ENCODE assay signal across 9 cellular contexts in genomic region chr11:73388241-73389133, GRCh38. TPM values are rescaled to one million over a fixed set of nuclear protein-coding genes. Genes with fewer than 3 reads are reported as not detected.
DNase-seq lines count a peak whose midpoint lies in the region; ATAC-seq, FAIRE-seq and TF ChIP-seq lines count a peak whose summit lies in the region.
"Had no signal": no experiment of that assay in that cellular context is flagged by ENCODE, and none has a peak within 500 bp of the region (broad histone marks: within the 10 kb centered on the region; RNA-seq: fewer than 3 reads in every experiment).

No MANE protein-coding gene starts in this region.

- H3K4me1 ChIP-seq in mammary epithelial cell (ENCODE audit: insufficient read depth, low read length) (peaks cover 18% of the 10 kb centered on the region), kidney (ENCODE audit: control insufficient read depth in 1 of 2, insufficient read depth in 1 of 2, low read depth in 1 of 2, low read length in 2 of 2) (peaks cover 0 to 7% of the 10 kb centered on the region in 2 donors), upper lobe of right lung (peaks cover 40% of the 10 kb centered on the region)

- intact Hi-C loops in MCF 10A (cut with micrococcal nuclease) = no loop called here
- intact Hi-C loops in mammary epithelial cell (cut with micrococcal nuclease) = no loop called here
- intact Hi-C loops in kidney (cut with DNase I) = no loop called here
- intact Hi-C loops in upper lobe of right lung (cut with DNase I) = no loop called here

- CTCF ChIA-PET in MCF 10A (lab: Yijun Ruan, JAX) = interaction anchor here (0.6 to 2.4 kb wide), 6 partner anchors 14 to 556 kb away, joined by 3 to 10 read pairs (median 5); no protein-coding TSS in a partner anchor
- CTCF ChIA-PET in mammary epithelial cell (lab: Charles Lee; ENCODE audit: low non-redundant PET) = no interaction called here
- CTCF ChIA-PET in WTC11 (lab: Charles Lee) = interaction anchor here (0.9 to 2.8 kb wide), 8 partner anchors 16 to 273 kb away, joined by 3 to 10 read pairs (median 6); partner anchors contain the start of gene ARHGEF17

- H3K9me3 Mint-ChIP-seq in MCF 10A (ENCODE audit: unreplicated experiment) = no peaks in the 10 kb centered on the region
- H3K9me3 Mint-ChIP-seq in WTC11 = no peaks in the 10 kb centered on the region

- H3K79me2 ChIP-seq in mammary epithelial cell (ENCODE audit: insufficient read depth, low read length) = peaks cover 78% of the 10 kb centered on the region

- no peaks in the 10 kb centered on the region for H3K27me3 Mint-ChIP-seq in MCF 10A (ENCODE audit: insufficient read depth, unreplicated experiment)
- H3K27me3 Mint-ChIP-seq in WTC11 (ENCODE audit: low read depth) = no peaks in the 10 kb centered on the region

- H3K4me1 Mint-ChIP-seq in MCF 10A (ENCODE audit: insufficient read depth, unreplicated experiment) = peaks cover 38% of the 10 kb centered on the region
- H3K4me1 Mint-ChIP-seq in WTC11 = peaks cover 9% of the 10 kb centered on the region; the same call in 1 of the 2 replicates

- no peak overlapping the region for H3K9ac ChIP-seq in mammary epithelial cell (ENCODE audit: insufficient read depth, low read length)
- no peak overlapping the region for H3K9ac ChIP-seq in kidney (ENCODE audit: low read length in 2 of 2)

- no TSS peak for BruUV-seq in MCF 10A (replicated peaks; lab: Mats Ljungman, UMichigan)
- BruUV-seq in mammary epithelial cell (replicated peaks; lab: Mats Ljungman, UMichigan) = no TSS peak

- no peak overlapping the region for H2AFZ ChIP-seq in mammary epithelial cell (ENCODE audit: low read depth, low read length)

- POLR2A ChIA-PET in MCF 10A (lab: Yijun Ruan, JAX) (interaction anchor here (1.1 kb wide), 1 partner anchor 11 kb away, joined by 3 read pairs; no protein-coding TSS in a partner anchor), WTC11 (lab: Charles Lee) (interaction anchor here (0.6 kb wide), 1 partner anchor 162 kb away, joined by 3 read pairs; no protein-coding TSS in a partner anchor)

- H3K27me3 ChIP-seq in mammary epithelial cell (ENCODE audit: insufficient read depth, low read length) = no peaks in the 10 kb centered on the region
- no peaks in the 10 kb centered on the region for H3K27me3 ChIP-seq in upper lobe of right lung

- H3K4me2 ChIP-seq in mammary epithelial cell (ENCODE audit: insufficient read depth, low read depth, low read length) = no peak overlapping the region

- dilution Hi-C loops in mammary epithelial cell (cut with HindIII; ENCODE audit: low sequenced_read_pairs) = loop anchor here (5.0 kb wide), 1 partner anchor 71 kb away; no protein-coding TSS in a partner anchor

- H3K36me3 Mint-ChIP-seq in MCF 10A (ENCODE audit: insufficient read depth, unreplicated experiment) (no peaks in the 10 kb centered on the region), WTC11 (no peaks in the 10 kb centered on the region)

- H3K4me3 Mint-ChIP-seq in MCF 10A (ENCODE audit: unreplicated experiment) (peak overlapping the region; percentile 32), WTC11 (no peak overlapping the region)

- H3K36me3 ChIP-seq in mammary epithelial cell (ENCODE audit: insufficient read depth, low read length) = no peaks in the 10 kb centered on the region
- H3K36me3 ChIP-seq in kidney (ENCODE audit: control insufficient read depth in 1 of 2, insufficient read depth in 2 of 2, low read length in 2 of 2) = no peaks in the 10 kb centered on the region
- no peaks in the 10 kb centered on the region for H3K36me3 ChIP-seq in upper lobe of right lung

- H3K27ac Mint-ChIP-seq in MCF 10A (ENCODE audit: low read depth, unreplicated experiment) (peak overlapping the region; percentile 83), WTC11 (peak overlapping the region; percentile 33; the same call in 1 of the 2 replicates)

- no peak for TF ChIP-seq CTCF in MCF 10A (IDR thresholded peaks at IDR 0.05; ENCODE audit: unreplicated experiment)
- no peak for TF ChIP-seq CTCF in mammary epithelial cell (conservative IDR thresholded peaks at IDR 0.05 in 1 of 2, IDR thresholded peaks at IDR 0.05 in 1 of 2; ENCODE audit: extremely low read depth in 1 of 2, insufficient read depth in 1 of 2, low read depth in 1 of 2, low read length in 2 of 2)
- no peak for TF ChIP-seq CTCF in WTC11 (IDR thresholded peaks at IDR 0.05)
- no peak for TF ChIP-seq CTCF in kidney (IDR thresholded peaks at IDR 0.05; ENCODE audit: borderline replicate concordance, extremely low read depth, insufficient read depth)
- TF ChIP-seq CTCF in upper lobe of right lung (IDR thresholded peaks at IDR 0.05) = no peak

- WGBS in mammary epithelial cell (ENCODE audit: low coverage, missing lambda C conversion rate) = 73% methylated on average over 9 of the region's 23 CpGs

- DNase-seq in MCF 10A (ENCODE audit: unreplicated experiment) (peak; percentile 54), mammary epithelial cell (no peak), WTC11 (ENCODE audit: low spot score) (no peak), kidney (peak; percentile 79), upper lobe of right lung (no peak), DMS153 treated with DMSO at 0.1 percent for 48 hours (lab: John Stamatoyannopoulos, UW; ENCODE audit: unreplicated experiment) (no peak), DMS53 treated with DMSO at 0.1 percent for 48 hours (lab: John Stamatoyannopoulos, UW; ENCODE audit: unreplicated experiment) (no peak)
- DNase-seq: Calu3 had no signal

- FAIRE-seq in kidney (lab: Jason Lieb, UNC) = no peak

- H3K4me3 ChIP-seq in mammary epithelial cell (replicated peaks in 1 of 3; ENCODE audit: insufficient read depth in 1 of 3, low read depth in 2 of 3, low read length in 3 of 3) (no peak overlapping the region), kidney (ENCODE audit: low read length in 2 of 2) (no peak overlapping the region), upper lobe of right lung (no peak overlapping the region)

- no peaks in the 10 kb centered on the region for H3K9me3 ChIP-seq in mammary epithelial cell (replicated peaks; ENCODE audit: insufficient read depth, low read length)
- no peaks in the 10 kb centered on the region for H3K9me3 ChIP-seq in kidney (ENCODE audit: control insufficient read depth in 1 of 2, low read length in 2 of 2)
- no peaks in the 10 kb centered on the region for H3K9me3 ChIP-seq in upper lobe of right lung

- in situ Hi-C loops in mammary epithelial cell (cut with MboI; ENCODE audit: low sequenced_read_pairs in 2 of 2) = no loop called here

- ATAC-seq in WTC11 (no peak), upper lobe of right lung (peak; percentile 1), HG02623 (IDR thresholded peaks at IDR 0.05; ENCODE audit: unreplicated experiment) (no peak)

- no peak overlapping the region for H3K27ac ChIP-seq in mammary epithelial cell (ENCODE audit: insufficient read depth, low read depth, low read length)
- H3K27ac ChIP-seq in kidney (ENCODE audit: low read depth in 2 of 2, low read length in 2 of 2) = no peak overlapping the region
- H3K27ac ChIP-seq in upper lobe of right lung = peak overlapping the region; percentile 58

- H4K20me1 ChIP-seq in mammary epithelial cell (ENCODE audit: insufficient read depth, low read length) = no peaks in the 10 kb centered on the region

TF ChIP-seq in WTC11, 78 proteins besides CTCF, POLR2A, EP300 and RAD21 (continues in another document):
- TF ChIP-seq SMAD3 (CRISPR knock-in tag; IDR thresholded peaks at IDR 0.05; ENCODE audit: borderline replicate concordance) (no peak), ZNF121 (CRISPR knock-in tag; IDR thresholded peaks at IDR 0.05) (no peak), JUN (CRISPR knock-in tag; IDR thresholded peaks at IDR 0.05) (no peak), MLX (CRISPR knock-in tag; IDR thresholded peaks at IDR 0.05) (no peak), ZNF281 (CRISPR knock-in tag; IDR thresholded peaks at IDR 0.05) (no peak), ZNF219 (CRISPR knock-in tag; IDR thresholded peaks at IDR 0.05; ENCODE audit: borderline replicate concordance) (no peak), GRHL2 (CRISPR knock-in tag; IDR thresholded peaks at IDR 0.05; ENCODE audit: insufficient replicate concordance, severe bottlenecking) (no peak)

RNA-seq across cellular contexts. Expression of gene RELT, which starts 12.3 kb away (rescaled TPM):
- total RNA-seq in MCF 10A (2022) (5.8 and 8.4 TPM in 2 replicates), mammary epithelial cell (10 to 100 TPM in 1 of 2 donors, 1 to 10 TPM in 1; 4.5 to 10.2 TPM), WTC11 (2021) (5.7 to 6.7 TPM (median 5.9 TPM) in 3 replicates), kidney (8.7 TPM), upper lobe of right lung (11.7 TPM)
- polyA plus RNA-seq in mammary epithelial cell (5.1 TPM), kidney (ENCODE audit: insufficient read depth, low read depth, low replicate concordance) (1.0 TPM)
- polyA minus RNA-seq in mammary epithelial cell = 8.6 TPM

Comparison
In these comparisons a context has a peak if more than half of its experiments do, and no peak if none do; other contexts are left out.
1. DNase-seq: peak in MCF 10A (single experiment) and kidney (single experiment); none in mammary epithelial cell (single experiment), WTC11 (single experiment), upper lobe of right lung (single experiment), DMS153 treated with DMSO at 0.1 percent for 48 hours (single experiment) and DMS53 treated with DMSO at 0.1 percent for 48 hours (single experiment).